ENCODE assay signal across 31 cellular contexts in the genomic region with DNA sequence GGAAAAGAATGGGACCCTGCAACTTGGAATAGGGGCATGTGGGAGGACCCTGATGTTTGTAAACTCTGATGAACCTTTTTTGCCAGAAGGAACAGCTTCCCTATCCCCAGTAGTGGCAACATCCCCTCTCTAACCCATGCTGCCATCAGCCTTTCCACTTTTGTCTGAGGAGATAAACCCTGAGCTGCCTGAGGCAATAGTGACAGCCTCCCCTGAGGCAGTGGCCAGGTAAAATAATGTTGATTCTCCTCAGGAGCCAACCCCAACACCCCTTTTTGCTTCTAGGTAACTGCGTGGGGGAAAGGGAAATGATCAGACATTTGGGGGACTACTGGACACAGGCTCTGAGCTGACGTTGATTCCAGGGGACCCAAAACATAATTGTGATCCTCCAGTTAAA.
DNase-seq lines count a peak whose midpoint lies in the region; ATAC-seq and TF ChIP-seq lines count a peak whose summit lies in the region.
"Had no signal": no experiment of that assay in that cellular context is flagged by ENCODE, and none has a peak within 500 bp of the region (broad histone marks: within the 10 kb centered on the region; RNA-seq: fewer than 3 reads in every experiment).

No MANE protein-coding gene starts in this region.

- H3K4me3 ChIP-seq in esophagus muscularis mucosa (no peak overlapping the region), trophoblast cell (ENCODE audit: low read depth, low read length) (no peak overlapping the region)
- H3K4me3 ChIP-seq: A549; BLaER1; BLaER1 treated with 17β-estradiol and CSF1 and Interleukin-3, amounts not matched to agents 10 nM and 100 nM had no signal

- peak; percentile 62 for DNase-seq in esophagus muscularis mucosa (ENCODE audit: extremely low spot score)
- DNase-seq in trophoblast cell: peak; percentile 12 to 62
- no peak for DNase-seq in osteocyte (ENCODE audit: extremely low spot score, unreplicated experiment)
- DNase-seq: 8988T; ACHN; AML-193; BE2C; C1 segment of cervical spinal cord; Caco-2; Calu3; CD4-positive, alpha-beta memory T cell; CD4-positive, alpha-beta T cell; CD4-positive, CD25-positive, alpha-beta regulatory T cell; CD8-positive, alpha-beta memory T cell; CD8-positive, alpha-beta T cell; COR-L47; DMS 273 treated with DMSO at 0.1 percent for 48 hours; DMS153; DMS53; DMS79; DMS79 treated with DMSO at 0.1 percent for 48 hours; DND-41; EL had no signal

- no peak overlapping the region for H3K4me3 Mint-ChIP-seq in osteocyte (ENCODE audit: unreplicated experiment)
- H3K4me3 Mint-ChIP-seq: B cell; CD14-positive monocyte; CD4-positive, alpha-beta memory T cell; CD4-positive, alpha-beta T cell; CD4-positive, CD25-positive, alpha-beta regulatory T cell; CD8-positive, alpha-beta memory T cell; CD8-positive, alpha-beta T cell had no signal

- H2BK5ac ChIP-seq in trophoblast cell (ENCODE audit: low read depth, low read length, poor library complexity): no peak overlapping the region

- no peak for TF ChIP-seq POLR2A in esophagus muscularis mucosa (IDR thresholded peaks at IDR 0.05; ENCODE audit: low read depth)

- H3K27me3 ChIP-seq in esophagus muscularis mucosa (no peaks in the 10 kb centered on the region), trophoblast cell (ENCODE audit: insufficient read depth, low read length) (no peaks in the 10 kb centered on the region)
- H3K27me3 ChIP-seq: BE2C; BLaER1; BLaER1 treated with 17β-estradiol and CSF1 and Interleukin-3, amounts not matched to agents 10 nM and 100 nM had no signal

- H3K36me3 ChIP-seq in esophagus muscularis mucosa (no peaks in the 10 kb centered on the region), trophoblast cell (ENCODE audit: control insufficient read depth in 1 of 2, insufficient read depth in 2 of 2, low read length in 2 of 2) (no peaks in the 10 kb centered on the region)
- H3K36me3 ChIP-seq: BE2C; BLaER1; BLaER1 treated with 17β-estradiol and CSF1 and Interleukin-3, amounts not matched to agents 10 nM and 100 nM had no signal

- H3K79me2 ChIP-seq in trophoblast cell (ENCODE audit: control insufficient read depth, insufficient read depth, low read length, poor library complexity): no peaks in the 10 kb centered on the region

- no peaks in the 10 kb centered on the region for H3K9me3 ChIP-seq in esophagus muscularis mucosa
- no peaks in the 10 kb centered on the region for H3K9me3 ChIP-seq in trophoblast cell (ENCODE audit: insufficient read depth, low read depth, low read length)
- H3K9me3 ChIP-seq: A549, BE2C, BLaER1, Caco-2 had no signal

- no peak overlapping the region for H3K23ac ChIP-seq in trophoblast cell (ENCODE audit: low read length)

- H3K27me3 Mint-ChIP-seq in osteocyte (ENCODE audit: unreplicated experiment): peaks cover 4% of the 10 kb centered on the region
- H3K27me3 Mint-ChIP-seq: CD4-positive, alpha-beta memory T cell; CD4-positive, alpha-beta T cell; CD4-positive, CD25-positive, alpha-beta regulatory T cell; CD8-positive, alpha-beta memory T cell had no signal

- no peaks in the 10 kb centered on the region for H3K36me3 Mint-ChIP-seq in osteocyte (ENCODE audit: unreplicated experiment)
- H3K36me3 Mint-ChIP-seq: CD14-positive monocyte; CD4-positive, alpha-beta memory T cell; CD4-positive, CD25-positive, alpha-beta regulatory T cell; CD8-positive, alpha-beta T cell had no signal

- intact Hi-C loops in esophagus muscularis mucosa (cut with DNase I): no loop called here

- H3K4me2 ChIP-seq in trophoblast cell (ENCODE audit: low read length): no peak overlapping the region
- H3K4me2 ChIP-seq: A549; BLaER1; BLaER1 treated with 17β-estradiol and CSF1 and Interleukin-3, amounts not matched to agents 10 nM and 100 nM had no signal

- H3K9me3 Mint-ChIP-seq in osteocyte (ENCODE audit: unreplicated experiment): peaks cover 3% of the 10 kb centered on the region
- H3K9me3 Mint-ChIP-seq: CD4-positive, alpha-beta memory T cell; CD4-positive, alpha-beta T cell; CD4-positive, CD25-positive, alpha-beta regulatory T cell; CD8-positive, alpha-beta T cell had no signal

- H2AFZ ChIP-seq in trophoblast cell (ENCODE audit: insufficient read depth, low read length, poor library complexity): no peak overlapping the region

- H3K4me1 Mint-ChIP-seq in osteocyte (ENCODE audit: unreplicated experiment): no peaks in the 10 kb centered on the region
- H3K4me1 Mint-ChIP-seq: B cell; CD14-positive monocyte; CD4-positive, CD25-positive, alpha-beta regulatory T cell; CD8-positive, alpha-beta memory T cell had no signal

- no peak overlapping the region for H3K9ac ChIP-seq in trophoblast cell (ENCODE audit: low read length)
- H3K9ac ChIP-seq: BLaER1; BLaER1 treated with 17β-estradiol and CSF1 and Interleukin-3, amounts not matched to agents 10 nM and 100 nM had no signal

- H3K27ac ChIP-seq in esophagus muscularis mucosa (replicated peaks in 1 of 4) (no peak overlapping the region), trophoblast cell (ENCODE audit: low read depth, low read length) (no peak overlapping the region)
- H3K27ac ChIP-seq: 22Rv1; A549; BLaER1; BLaER1 treated with 17β-estradiol and CSF1 and Interleukin-3, amounts not matched to agents 10 nM and 100 nM; C4-2B had no signal

- H4K12ac ChIP-seq in trophoblast cell (ENCODE audit: low read depth, low read length): no peak overlapping the region

- TF ChIP-seq EP300 in esophagus muscularis mucosa (IDR thresholded peaks at IDR 0.05): no peak

- no peak overlapping the region for H4K8ac ChIP-seq in trophoblast cell (ENCODE audit: low read depth, low read length)

- no peak overlapping the region for H2BK12ac ChIP-seq in trophoblast cell (ENCODE audit: low read length)

- no peak for ATAC-seq in GM21367 (IDR thresholded peaks at IDR 0.05; ENCODE audit: unreplicated experiment)
- ATAC-seq: A549; CD8-positive, alpha-beta T cell had no signal

- no peak overlapping the region for H3K27ac Mint-ChIP-seq in osteocyte (ENCODE audit: unreplicated experiment)
- H3K27ac Mint-ChIP-seq: B cell; CD14-positive monocyte; CD4-positive, alpha-beta memory T cell; CD4-positive, alpha-beta T cell; CD4-positive, CD25-positive, alpha-beta regulatory T cell; CD8-positive, alpha-beta memory T cell; CD8-positive, alpha-beta T cell had no signal

- TF ChIP-seq CTCF in esophagus muscularis mucosa (IDR thresholded peaks at IDR 0.05) (no peak), osteocyte (IDR thresholded peaks at IDR 0.05) (no peak)

- H3K79me1 ChIP-seq in trophoblast cell (ENCODE audit: low read length): no peaks in the 10 kb centered on the region

- H3K4me1 ChIP-seq in esophagus muscularis mucosa (no peaks in the 10 kb centered on the region), trophoblast cell (ENCODE audit: control insufficient read depth in 1 of 2, insufficient read depth in 2 of 2, low read length in 2 of 2) (no peaks in the 10 kb centered on the region)
- H3K4me1 ChIP-seq: A549; BE2C; BLaER1; BLaER1 treated with 17β-estradiol and CSF1 and Interleukin-3, amounts not matched to agents 10 nM and 100 nM had no signal

- no peak overlapping the region for H3K14ac ChIP-seq in trophoblast cell (ENCODE audit: low read length)

- H2BK120ac ChIP-seq in trophoblast cell (ENCODE audit: insufficient read depth, low read length, poor library complexity): no peak overlapping the region

- H2AK5ac ChIP-seq in trophoblast cell (ENCODE audit: low read length): no peak overlapping the region

- no peak overlapping the region for H4K91ac ChIP-seq in trophoblast cell (ENCODE audit: low read depth, low read length)

- 46% methylated on average over 2 of the region's 2 CpGs for WGBS in esophagus muscularis mucosa
- WGBS in trophoblast cell (ENCODE audit: extremely low coverage, insufficient coverage, insufficient read length): no CpG with 5 or more reads among the region's 2 CpGs

- H3K4ac ChIP-seq in trophoblast cell (ENCODE audit: low read depth, low read length): no peak overlapping the region

- no peak overlapping the region for H3K18ac ChIP-seq in trophoblast cell (ENCODE audit: low read length)
